In genomic region chr16:76926042-76926441, GRCh38 we compare ENCODE assay signal across 20 cellular contexts.
"Had no signal": no experiment of that assay in that cellular context is flagged by ENCODE, and none has a peak within 500 bp of the region (broad histone marks: within the 10 kb centered on the region; RNA-seq: fewer than 3 reads in every experiment).

No MANE protein-coding gene starts in this region.

- H3K27ac ChIP-seq: HL-60, RWPE1 had no signal

- H3K27me3 ChIP-seq: MG63 had no signal

- DNase-seq: KBM-7, MG63, NCI-H1092, NCI-H1105 treated with DMSO at 0.1 percent for 48 hours, NCI-H1417 treated with DMSO at 0.1 percent for 48 hours, NCI-H146, NCI-H1694 treated with DMSO at 0.1 percent for 48 hours, NCI-H1930, NCI-H2081, NCI-H2107, NCI-H2227 treated with DMSO at 0.1 percent for 48 hours, NCI-H524, NCI-H69, NCI-H774, PC-3, SHP77 had no signal

- H3K9me3 ChIP-seq: MG63 had no signal

- H3K36me3 ChIP-seq: MG63 had no signal

- ATAC-seq: Panc1, PC-3, SK-N-SH treated with all-trans-retinoic acid at 6 μM for 48 hours had no signal

- H3K4me3 ChIP-seq: MG63 had no signal
